ENCODE assay signal across 21 cellular contexts in the genomic region with DNA sequence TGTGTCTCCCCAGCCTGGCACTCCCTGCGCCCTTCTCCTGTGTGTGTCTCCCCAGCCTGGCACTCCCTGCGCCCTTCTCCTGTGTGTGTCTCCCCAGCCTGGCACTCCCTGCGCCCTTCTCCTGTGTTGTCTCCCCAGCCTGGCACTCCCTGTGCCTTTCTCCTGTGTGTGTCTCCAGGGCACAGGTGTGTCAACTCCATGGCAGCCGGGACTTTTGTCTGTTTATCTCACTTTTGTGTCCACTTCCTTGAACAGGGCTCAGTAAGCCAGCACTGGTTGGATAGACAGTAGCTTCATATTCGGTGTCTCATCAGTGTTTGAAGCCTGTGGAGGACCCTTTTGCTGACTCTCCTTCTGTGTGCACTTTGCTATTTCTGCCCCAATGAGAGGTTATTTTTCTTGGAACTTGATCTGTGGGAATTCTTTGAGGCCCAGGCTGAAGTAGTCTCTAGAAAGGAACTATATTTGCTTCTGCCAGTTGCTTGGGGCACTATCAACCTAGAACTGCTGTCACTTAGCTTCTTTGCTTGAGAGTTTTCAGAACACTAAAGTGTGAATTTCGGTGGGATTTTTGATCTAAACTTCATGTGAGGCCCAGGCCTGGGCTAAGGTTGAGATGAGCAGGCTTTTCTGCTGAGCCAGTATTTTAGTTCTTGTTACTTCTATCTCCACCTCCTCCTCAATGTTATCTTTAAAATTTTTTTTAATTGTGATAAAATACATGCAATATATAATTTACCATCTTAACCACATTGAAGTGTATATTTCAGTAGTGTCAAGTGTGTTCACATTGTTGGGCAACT. TPM values are rescaled to one million over a fixed set of nuclear protein-coding genes. Genes with fewer than 3 reads are reported as not detected.
DNase-seq lines count a peak whose midpoint lies in the region; ATAC-seq and TF ChIP-seq lines count a peak whose summit lies in the region.
"Had no signal": no experiment of that assay in that cellular context is flagged by ENCODE, and none has a peak within 500 bp of the region (broad histone marks: within the 10 kb centered on the region; RNA-seq: fewer than 3 reads in every experiment).

No MANE protein-coding gene starts in this region.

- H3K4me1 ChIP-seq in A673 (ENCODE audit: insufficient read depth, low read length, poor library complexity, severe bottlenecking): no peaks in the 10 kb centered on the region
- H3K4me1 ChIP-seq: Caco-2 had no signal

- H3K27ac ChIP-seq in A673 (ENCODE audit: low read depth, low read length, poor library complexity, severe bottlenecking): no peak overlapping the region
- H3K27ac ChIP-seq: left ventricle myocardium inferior had no signal

- no peaks in the 10 kb centered on the region for H3K36me3 ChIP-seq in A673 (ENCODE audit: insufficient read depth, low read length, poor library complexity, severe bottlenecking)
- H3K36me3 ChIP-seq: left ventricle myocardium inferior had no signal

- no peak for TF ChIP-seq CTCF in Calu3 (IDR thresholded peaks at IDR 0.05; ENCODE audit: unreplicated experiment)
- no peak for TF ChIP-seq CTCF in epithelial cell of esophagus (IDR thresholded peaks at IDR 0.05; ENCODE audit: insufficient read depth, low read depth, low read length, missing control alignments)
- TF ChIP-seq CTCF in nephron progenitor cell (IDR thresholded peaks at IDR 0.05): no peak
- TF ChIP-seq CTCF in A673 (conservative IDR thresholded peaks at IDR 0.05; ENCODE audit: low read depth, low read length): no peak
- no peak for TF ChIP-seq CTCF in activated CD8-positive, alpha-beta T cell treated with anti-CD3 and anti-CD28 coated beads for 36 hours (IDR thresholded peaks at IDR 0.05)

- CTCF ChIA-PET in Calu3 (lab: Charles Lee): no interaction called here
- CTCF ChIA-PET in A673 (lab: Charles Lee): no interaction called here
- CTCF ChIA-PET in activated CD8-positive, alpha-beta T cell treated with anti-CD3 and anti-CD28 coated beads for 36 hours (lab: Charles Lee): no interaction called here

- H3K27ac Mint-ChIP-seq in Calu3 (ENCODE audit: unreplicated experiment): peak overlapping the region; percentile 87
- peak overlapping the region; percentile 95 for H3K27ac Mint-ChIP-seq in nephron progenitor cell
- H3K27ac Mint-ChIP-seq in activated CD8-positive, alpha-beta T cell treated with anti-CD3 and anti-CD28 coated beads for 36 hours: no peak overlapping the region
- H3K27ac Mint-ChIP-seq: dendritic cell treated with granulocyte-macrophage colony-stimulating factor and Interleukin-4, amounts not matched to agents 40 ng/mL and 50 ng/mL, for 4 days had no signal

- BruUV-seq in Calu3 (replicated peaks; lab: Mats Ljungman, UMichigan): no TSS peak
- BruUV-seq in A673 (replicated peaks; lab: Mats Ljungman, UMichigan): no TSS peak

- H3K9me3 ChIP-seq in A673 (ENCODE audit: low read depth, low read length, poor library complexity, severe bottlenecking): no peaks in the 10 kb centered on the region
- H3K9me3 ChIP-seq: Caco-2 had no signal

- no peaks in the 10 kb centered on the region for H3K27me3 Mint-ChIP-seq in Calu3 (ENCODE audit: unreplicated experiment)
- H3K27me3 Mint-ChIP-seq in nephron progenitor cell (ENCODE audit: low read depth, poor library complexity): peaks cover 4% of the 10 kb centered on the region
- H3K27me3 Mint-ChIP-seq in activated CD8-positive, alpha-beta T cell treated with anti-CD3 and anti-CD28 coated beads for 36 hours: no peaks in the 10 kb centered on the region

- ATAC-seq in HG02642 (IDR thresholded peaks at IDR 0.05; ENCODE audit: poor library complexity, unreplicated experiment): no peak
- ATAC-seq in activated CD8-positive, alpha-beta T cell treated with anti-CD3 and anti-CD28 coated beads for 36 hours: no peak

- peaks cover 2% of the 10 kb centered on the region for H3K9me3 Mint-ChIP-seq in Calu3 (ENCODE audit: low read depth, unreplicated experiment)
- peaks cover 17% of the 10 kb centered on the region for H3K9me3 Mint-ChIP-seq in nephron progenitor cell
- H3K9me3 Mint-ChIP-seq in activated CD8-positive, alpha-beta T cell treated with anti-CD3 and anti-CD28 coated beads for 36 hours: peaks cover 10% of the 10 kb centered on the region

- H3K4me1 Mint-ChIP-seq in Calu3 (ENCODE audit: low read depth, unreplicated experiment) (peaks cover 37% of the 10 kb centered on the region), nephron progenitor cell (peaks cover 44% of the 10 kb centered on the region)
- H3K4me1 Mint-ChIP-seq in activated CD8-positive, alpha-beta T cell treated with anti-CD3 and anti-CD28 coated beads for 36 hours (ENCODE audit: low read depth): peaks cover 6% of the 10 kb centered on the region

- H3K36me3 Mint-ChIP-seq in Calu3 (ENCODE audit: insufficient read depth, unreplicated experiment): peaks cover 10% of the 10 kb centered on the region
- H3K36me3 Mint-ChIP-seq in nephron progenitor cell (ENCODE audit: low read depth): peaks cover 14% of the 10 kb centered on the region
- peaks cover 8% of the 10 kb centered on the region for H3K36me3 Mint-ChIP-seq in activated CD8-positive, alpha-beta T cell treated with anti-CD3 and anti-CD28 coated beads for 36 hours (ENCODE audit: low read depth)

- intact Hi-C loops in Calu3 (cut with micrococcal nuclease; ENCODE audit: unreplicated experiment) (no loop called here), A673 (cut with micrococcal nuclease; ENCODE audit: unreplicated experiment) (no loop called here)
- intact Hi-C loops in activated CD8-positive, alpha-beta T cell treated with anti-CD3 and anti-CD28 coated beads for 36 hours (cut with micrococcal nuclease): no loop called here

- POLR2A ChIA-PET in A673 (lab: Charles Lee; ENCODE audit: low non-redundant PET): no interaction called here
- POLR2A ChIA-PET in activated CD8-positive, alpha-beta T cell treated with anti-CD3 and anti-CD28 coated beads for 36 hours (lab: Charles Lee): no interaction called here

- H3K4me3 ChIP-seq in epithelial cell of esophagus (ENCODE audit: low read length): no peak overlapping the region
- no peak overlapping the region for H3K4me3 ChIP-seq in A673 (ENCODE audit: low read depth, low read length, poor library complexity, severe bottlenecking)
- H3K4me3 ChIP-seq: left ventricle myocardium inferior, smooth muscle cell had no signal

- no peaks in the 10 kb centered on the region for H3K27me3 ChIP-seq in A673 (replicated peaks; ENCODE audit: insufficient read depth, low read depth, low read length, poor library complexity)

- DNase-seq in Calu3 (no peak), OCI-M1 (lab: John Stamatoyannopoulos, UW) (peak; percentile 43), epithelial cell of esophagus (ENCODE audit: low read depth) (peak; percentile 60), nephron progenitor cell (no peak), UCSD-AML1 (lab: John Stamatoyannopoulos, UW; ENCODE audit: unreplicated experiment) (no peak), A673 (ENCODE audit: low spot score) (no peak)
- DNase-seq in activated CD8-positive, alpha-beta T cell treated with anti-CD3 and anti-CD28 coated beads for 36 hours: no peak
- DNase-seq: activated CD4-positive, alpha-beta T cell treated with anti-CD3 and anti-CD28 coated beads for 4 hours; activated CD8-positive, alpha-beta memory T cell treated with anti-CD3 and anti-CD28 coated beads, Interleukin-2, amount 50 U/mL, for 48 hours; activated gamma-delta T cell treated with Interleukin-2 at 50 U/mL for 16 hours; Caco-2; GF-D8; KG1; left ventricle myocardium inferior; NCI-H1092; NCI-H2171; posterior cingulate gyrus; stimulated activated CD4-positive, alpha-beta T cell treated with anti-CD3 and anti-CD28 coated beads, Interleukin-4, amount 100 ng/mL, for 24 hours had no signal

- H3K4me3 Mint-ChIP-seq in Calu3 (ENCODE audit: low read depth, unreplicated experiment) (peak overlapping the region; percentile 22), nephron progenitor cell (peak overlapping the region; percentile 62)
- H3K4me3 Mint-ChIP-seq in activated CD8-positive, alpha-beta T cell treated with anti-CD3 and anti-CD28 coated beads for 36 hours: no peak overlapping the region
- H3K4me3 Mint-ChIP-seq: dendritic cell treated with granulocyte-macrophage colony-stimulating factor and Interleukin-4, amounts not matched to agents 40 ng/mL and 50 ng/mL, for 4 days had no signal

RNA-seq across cellular contexts. Expression of a gene that starts 8.3 kb away (rescaled TPM):
- total RNA-seq in Calu3 (2022) (64.2 and 71.6 TPM in 2 replicates), A673 (2021) (36.9 and 43.7 TPM in 2 replicates)
- 10 to 100 TPM; 39.8 to 48.1 TPM for total RNA-seq in activated CD8-positive, alpha-beta T cell treated with anti-CD3 and anti-CD28 coated beads for 36 hours

Comparison
In these comparisons a context has a peak if more than half of its experiments do, and no peak if none do; other contexts are left out.
1. DNase-seq: peak in OCI-M1 (single experiment) and epithelial cell of esophagus (single experiment); none in Calu3 (single experiment), nephron progenitor cell (single experiment), UCSD-AML1 (single experiment), A673 (single experiment) and activated CD8-positive, alpha-beta T cell treated with anti-CD3 and anti-CD28 coated beads for 36 hours (single experiment).